In the genomic region with DNA sequence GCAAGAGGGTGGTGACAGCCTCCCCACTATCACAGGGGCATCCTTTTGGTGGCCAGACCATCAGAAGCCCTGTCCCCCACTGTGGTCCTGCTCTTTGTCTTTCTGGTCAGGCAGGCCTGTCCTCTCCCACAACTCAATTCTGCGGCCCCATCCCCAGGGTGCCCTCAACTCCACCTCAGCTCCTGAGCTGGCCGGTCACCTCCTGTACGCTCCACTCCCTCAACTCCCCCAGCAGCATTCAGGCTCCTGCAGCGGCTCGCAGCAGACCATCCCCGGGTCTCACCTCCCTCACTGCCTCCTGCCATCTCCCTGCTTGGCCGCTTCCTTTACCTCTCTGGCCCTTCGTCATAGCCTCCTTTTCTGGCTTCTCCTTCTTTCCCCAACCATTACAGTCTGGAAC, we compare ENCODE assay signal across 23 cellular contexts.
"Had no signal": no experiment of that assay in that cellular context is flagged by ENCODE, and none has a peak within 500 bp of the region (broad histone marks: within the 10 kb centered on the region; RNA-seq: fewer than 3 reads in every experiment).

No MANE protein-coding gene starts in this region.

- H3K27me3 Mint-ChIP-seq: activated naive CD4-positive, alpha-beta T cell treated with anti-CD3 and anti-CD28 coated beads, Interleukin-2, amount 50 U/mL, for 24 hours; central memory CD8-positive, alpha-beta T cell; natural killer cell treated with Interleukin-12 subunit alpha and Interleukin-12 subunit beta and Interleukin-15 and Interleukin-18, amount 100 ng/mL, for 72 hours; stimulated activated naive CD8-positive, alpha-beta T cell treated with anti-CD3 and anti-CD28 coated beads, Interleukin-15, Interleukin-2, amounts not matched to agents 100 ng/mL and 50 ng/mL, for 24 hours had no signal

- H3K27ac Mint-ChIP-seq: activated naive CD4-positive, alpha-beta T cell treated with anti-CD3 and anti-CD28 coated beads, Interleukin-2, amount 50 U/mL, for 24 hours; natural killer cell treated with Interleukin-12 subunit alpha and Interleukin-12 subunit beta and Interleukin-15 and Interleukin-18, amount 100 ng/mL, for 72 hours; stimulated activated naive CD8-positive, alpha-beta T cell treated with anti-CD3 and anti-CD28 coated beads, Interleukin-15, Interleukin-2, amounts not matched to agents 100 ng/mL and 50 ng/mL, for 24 hours had no signal

- H3K9me3 ChIP-seq: adrenal gland, ascending aorta, gastroesophageal sphincter, heart left ventricle, spleen, tibial nerve had no signal

- H3K36me3 ChIP-seq: ascending aorta had no signal

- H3K4me1 ChIP-seq: ascending aorta had no signal

- ATAC-seq: gastroesophageal sphincter; heart left ventricle; left ventricle myocardium superior; natural killer cell treated with Interleukin-12 subunit alpha and Interleukin-12 subunit beta and Interleukin-15 and Interleukin-18, amount 100 ng/mL, for 72 hours had no signal

- H3K4me3 ChIP-seq: adrenal gland, ascending aorta, coronary artery, gastroesophageal sphincter, heart left ventricle, SK-N-MC, spleen, tibial nerve had no signal

- H3K36me3 Mint-ChIP-seq: natural killer cell treated with Interleukin-12 subunit alpha and Interleukin-12 subunit beta and Interleukin-15 and Interleukin-18, amount 100 ng/mL, for 72 hours had no signal

- H3K9me3 Mint-ChIP-seq: activated naive CD4-positive, alpha-beta T cell treated with anti-CD3 and anti-CD28 coated beads, Interleukin-2, amount 50 U/mL, for 24 hours; central memory CD8-positive, alpha-beta T cell; endodermal cell; natural killer cell treated with Interleukin-12 subunit alpha and Interleukin-12 subunit beta and Interleukin-15 and Interleukin-18, amount 100 ng/mL, for 72 hours; stimulated activated naive CD8-positive, alpha-beta T cell treated with anti-CD3 and anti-CD28 coated beads, Interleukin-15, Interleukin-2, amounts not matched to agents 100 ng/mL and 50 ng/mL, for 24 hours had no signal

- H3K27me3 ChIP-seq: adrenal gland, ascending aorta, gastroesophageal sphincter, heart left ventricle, spleen, tibial nerve had no signal

- DNase-seq: activated CD4-positive, alpha-beta T cell treated with anti-CD3 and anti-CD28 coated beads, Interleukin-2, amount 50 U/mL, for 1 hour; activated CD4-positive, CD25-positive, alpha-beta regulatory T cell treated with anti-CD3 and anti-CD28 coated beads, Interleukin-2, amount 50 U/mL, for 72 hours; activated gamma-delta T cell; adrenal gland; endodermal cell; heart left ventricle; left ventricle myocardium superior; mammary epithelial cell; midbrain; occipital lobe; spleen; stimulated activated CD4-positive, alpha-beta T cell treated with anti-CD3 and anti-CD28 coated beads, Interleukin-4, amount 100 ng/mL, for 24 hours had no signal

- H3K4me3 Mint-ChIP-seq: activated naive CD4-positive, alpha-beta T cell treated with anti-CD3 and anti-CD28 coated beads, Interleukin-2, amount 50 U/mL, for 24 hours; central memory CD8-positive, alpha-beta T cell; endodermal cell; natural killer cell treated with Interleukin-12 subunit alpha and Interleukin-12 subunit beta and Interleukin-15 and Interleukin-18, amount 100 ng/mL, for 72 hours; stimulated activated naive CD8-positive, alpha-beta T cell treated with anti-CD3 and anti-CD28 coated beads, Interleukin-15, Interleukin-2, amounts not matched to agents 100 ng/mL and 50 ng/mL, for 24 hours had no signal

- H3K27ac ChIP-seq: adrenal gland, ascending aorta, coronary artery, epithelial cell of prostate, gastroesophageal sphincter, SK-N-MC, spleen, tibial nerve, VCaP had no signal

- H3K4me1 Mint-ChIP-seq: activated naive CD4-positive, alpha-beta T cell treated with anti-CD3 and anti-CD28 coated beads, Interleukin-2, amount 50 U/mL, for 24 hours; endodermal cell had no signal
